19 cellular contexts compared by ENCODE assay signal in the genomic region with DNA sequence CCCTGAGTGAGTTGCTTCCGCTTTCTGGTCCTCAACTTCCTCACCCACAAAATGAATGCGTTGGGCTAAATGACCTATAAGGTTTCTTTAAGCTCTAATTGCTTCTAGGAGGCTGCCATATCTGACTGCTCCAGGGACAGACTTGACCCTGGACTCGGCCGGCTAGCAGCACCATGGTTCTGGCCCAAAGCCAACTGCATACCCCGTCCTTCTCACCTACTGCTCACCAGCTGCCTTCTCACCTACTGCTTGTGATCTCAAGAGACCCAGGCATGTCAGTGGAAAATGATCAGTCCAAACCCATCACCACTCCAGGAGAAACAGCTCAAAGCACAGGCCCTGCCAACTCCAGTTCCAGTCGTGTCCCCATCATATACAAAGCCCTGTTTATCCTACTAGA.
"Had no signal": no experiment of that assay in that cellular context is flagged by ENCODE, and none has a peak within 500 bp of the region (broad histone marks: within the 10 kb centered on the region; RNA-seq: fewer than 3 reads in every experiment).

No MANE protein-coding gene starts in this region.

- DNase-seq: Kasumi-1; KG1; MM.1S; NCI-H1092 treated with DMSO at 0.1 percent for 48 hours; NCI-H1436; NCI-H187 treated with DMSO at 0.1 percent for 48 hours; NCI-H2029 treated with DMSO at 0.1 percent for 48 hours; NCI-H2171 treated with DMSO at 0.1 percent for 48 hours; NCI-H345; NCI-H446 treated with DMSO at 0.1 percent for 48 hours; NCI-H510A treated with DMSO at 0.1 percent for 48 hours; NCI-H526; NCI-H82; NK-92 treated with Interleukin-12 subunit alpha and Interleukin-12 subunit beta, amount 100 ng/mL, for 24 hours; Right ventricle myocardium superior; RPMI8226; SIG-M5 had no signal

- H3K4me3 ChIP-seq: SJSA1, SK-N-MC had no signal

- H3K27ac ChIP-seq: SJSA1, SK-N-MC had no signal

- H3K4me1 ChIP-seq: SJSA1 had no signal

- H3K27me3 ChIP-seq: SJSA1 had no signal

- H3K36me3 ChIP-seq: SJSA1 had no signal

- H3K9me3 ChIP-seq: SJSA1 had no signal
